1 cellular context compared by ENCODE assay signal in the genomic region with DNA sequence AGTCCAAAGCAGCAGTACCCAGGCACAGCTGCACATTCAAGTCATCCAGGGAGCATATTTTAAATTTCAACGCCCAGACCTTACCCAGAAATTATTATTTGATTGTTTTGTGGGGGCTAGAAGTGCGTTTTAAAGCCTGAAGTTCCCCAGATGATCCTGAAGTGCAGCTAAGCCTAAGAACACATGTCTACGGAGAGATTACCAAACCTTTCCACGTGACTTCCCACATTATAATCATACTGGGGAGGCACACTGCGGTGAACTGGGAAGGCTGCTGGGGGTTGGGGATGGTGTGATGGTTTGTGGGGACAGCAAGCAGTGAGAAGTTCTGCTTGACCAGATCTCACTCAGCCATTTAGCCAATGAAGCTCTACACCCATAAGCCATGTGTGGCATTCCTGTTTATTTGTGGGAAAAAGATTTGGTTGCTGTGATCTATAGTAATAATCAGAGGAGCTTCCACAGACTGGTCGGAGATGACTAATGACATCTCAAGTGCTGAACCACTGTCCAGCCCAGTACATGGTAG.
TF ChIP-seq lines count a peak whose summit lies in the region.

No MANE protein-coding gene starts in this region.

TF ChIP-seq in HepG2, 621 proteins besides CTCF, POLR2A, EP300 and RAD21:
- TF ChIP-seq, protein P1, sequence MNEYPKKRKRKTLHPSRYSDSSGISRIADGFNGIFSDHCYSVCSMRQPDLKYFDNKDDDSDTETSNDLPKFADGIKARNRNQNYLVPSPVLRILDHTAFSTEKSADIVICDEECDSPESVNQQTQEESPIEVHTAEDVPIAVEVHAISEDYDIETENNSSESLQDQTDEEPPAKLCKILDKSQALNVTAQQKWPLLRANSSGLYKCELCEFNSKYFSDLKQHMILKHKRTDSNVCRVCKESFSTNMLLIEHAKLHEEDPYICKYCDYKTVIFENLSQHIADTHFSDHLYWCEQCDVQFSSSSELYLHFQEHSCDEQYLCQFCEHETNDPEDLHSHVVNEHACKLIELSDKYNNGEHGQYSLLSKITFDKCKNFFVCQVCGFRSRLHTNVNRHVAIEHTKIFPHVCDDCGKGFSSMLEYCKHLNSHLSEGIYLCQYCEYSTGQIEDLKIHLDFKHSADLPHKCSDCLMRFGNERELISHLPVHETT (CRISPR knock-in tag; conservative IDR thresholded peaks at IDR 0.05), result no peak
- TF ChIP-seq, protein P2, sequence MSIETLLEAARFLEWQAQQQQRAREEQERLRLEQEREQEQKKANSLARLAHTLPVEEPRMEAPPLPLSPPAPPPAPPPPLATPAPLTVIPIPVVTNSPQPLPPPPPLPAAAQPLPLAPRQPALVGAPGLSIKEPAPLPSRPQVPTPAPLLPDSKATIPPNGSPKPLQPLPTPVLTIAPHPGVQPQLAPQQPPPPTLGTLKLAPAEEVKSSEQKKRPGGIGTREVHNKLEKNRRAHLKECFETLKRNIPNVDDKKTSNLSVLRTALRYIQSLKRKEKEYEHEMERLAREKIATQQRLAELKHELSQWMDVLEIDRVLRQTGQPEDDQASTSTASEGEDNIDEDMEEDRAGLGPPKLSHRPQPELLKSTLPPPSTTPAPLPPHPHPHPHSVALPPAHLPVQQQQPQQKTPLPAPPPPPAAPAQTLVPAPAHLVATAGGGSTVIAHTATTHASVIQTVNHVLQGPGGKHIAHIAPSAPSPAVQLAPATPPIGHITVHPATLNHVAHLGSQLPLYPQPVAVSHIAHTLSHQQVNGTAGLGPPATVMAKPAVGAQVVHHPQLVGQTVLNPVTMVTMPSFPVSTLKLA (IDR thresholded peaks at IDR 0.05), result peak; percentile 92
